Comparison of ENCODE assay signal across 1 cellular context in the genomic region with DNA sequence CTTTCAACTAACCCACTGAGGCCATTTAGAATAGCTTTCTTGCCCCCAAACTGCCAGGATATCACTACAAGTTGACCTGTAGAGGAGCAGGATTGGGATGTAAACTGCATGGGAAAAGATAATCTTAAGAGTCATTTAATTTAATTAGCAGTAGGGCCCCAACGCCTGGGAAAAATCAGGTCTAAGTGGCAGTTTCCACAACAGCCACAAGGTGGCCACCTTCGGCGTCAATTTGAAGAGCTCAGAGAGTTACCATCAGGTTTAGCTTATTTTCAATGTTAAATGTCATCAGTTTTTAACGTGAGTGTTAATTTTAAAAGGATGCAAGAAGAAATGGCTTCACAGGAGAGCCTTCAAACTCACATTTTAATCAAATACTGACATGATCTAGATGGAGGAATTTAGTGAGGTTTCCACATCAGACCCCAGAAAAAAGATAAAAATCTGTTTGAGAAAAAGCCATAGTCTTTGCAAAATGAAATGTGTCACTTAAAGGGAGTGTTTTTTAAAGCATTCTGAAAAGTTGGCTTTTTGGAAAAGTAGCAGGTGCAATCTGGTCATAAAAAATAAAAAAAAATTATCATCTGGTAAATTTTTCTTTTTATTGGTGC.
TF ChIP-seq lines count a peak whose summit lies in the region.

No MANE protein-coding gene starts in this region.

TF ChIP-seq in H1, 55 proteins besides CTCF, POLR2A, EP300 and RAD21:
- TF ChIP-seq ATF2 (IDR thresholded peaks at IDR 0.05; ENCODE audit: low read length) (no peak), ATF3 (IDR thresholded peaks at IDR 0.05; ENCODE audit: insufficient read depth, low read depth, low read length) (no peak), HDAC6 (IDR thresholded peaks at IDR 0.05; ENCODE audit: low read depth, low read length) (no peak), BACH1 (IDR thresholded peaks at IDR 0.05; ENCODE audit: low read length) (no peak), SIN3A (conservative IDR thresholded peaks at IDR 0.05 in 1 of 2, IDR thresholded peaks at IDR 0.05 in 1 of 2; ENCODE audit: low read depth in 1 of 2, low read length in 2 of 2) (no peak), PHF8 (conservative IDR thresholded peaks at IDR 0.05; ENCODE audit: low read depth, low read length) (no peak), NRF1 (IDR thresholded peaks at IDR 0.05; ENCODE audit: low read depth, low read length) (no peak), ZNF274 (IDR thresholded peaks at IDR 0.05; ENCODE audit: borderline replicate concordance, extremely low read depth, low read length) (no peak), RFX5 (IDR thresholded peaks at IDR 0.05; ENCODE audit: borderline replicate concordance, low read depth, low read length) (no peak)
